Comparison of ENCODE assay signal across 1 cellular context in the genomic region with DNA sequence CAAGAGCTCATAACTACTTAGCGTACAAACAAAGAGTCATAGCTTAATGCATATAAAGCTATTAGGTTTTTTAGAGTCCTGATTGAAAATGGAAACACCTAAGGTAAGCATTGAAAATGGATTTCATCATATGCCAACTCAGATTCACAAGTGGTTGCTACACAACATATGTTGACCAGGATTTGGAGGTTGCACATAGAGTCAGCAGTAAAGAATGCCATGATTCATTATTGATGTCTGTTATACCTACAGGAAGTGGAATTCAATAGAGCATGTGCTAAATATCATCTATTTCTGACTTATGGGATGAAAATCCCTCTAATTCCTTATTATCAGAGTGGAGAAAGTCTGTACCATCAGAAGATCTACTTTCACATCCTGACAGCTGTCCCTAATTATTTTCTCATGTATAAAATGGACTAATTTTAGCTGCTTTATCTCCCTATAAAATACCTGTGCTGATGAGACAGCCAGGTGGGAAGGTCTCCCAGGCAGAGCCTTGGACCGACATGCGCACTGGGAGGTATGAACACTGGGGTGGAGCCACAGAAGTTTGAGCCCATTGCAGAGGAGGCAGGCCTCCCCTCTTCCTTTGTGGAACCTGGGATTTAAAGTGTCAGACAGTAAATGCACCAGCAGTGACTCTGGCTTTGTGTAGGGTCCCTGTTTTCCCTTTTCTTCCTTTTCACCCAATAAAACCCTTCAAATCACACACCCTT.
TF ChIP-seq lines count a peak whose summit lies in the region.

No MANE protein-coding gene starts in this region.

TF ChIP-seq in SK-N-SH treated with all-trans-retinoic acid at 6 μM for 48 hours, 23 proteins besides CTCF, POLR2A, EP300 and RAD21 (continued from another document):
- TF ChIP-seq, protein P1, sequence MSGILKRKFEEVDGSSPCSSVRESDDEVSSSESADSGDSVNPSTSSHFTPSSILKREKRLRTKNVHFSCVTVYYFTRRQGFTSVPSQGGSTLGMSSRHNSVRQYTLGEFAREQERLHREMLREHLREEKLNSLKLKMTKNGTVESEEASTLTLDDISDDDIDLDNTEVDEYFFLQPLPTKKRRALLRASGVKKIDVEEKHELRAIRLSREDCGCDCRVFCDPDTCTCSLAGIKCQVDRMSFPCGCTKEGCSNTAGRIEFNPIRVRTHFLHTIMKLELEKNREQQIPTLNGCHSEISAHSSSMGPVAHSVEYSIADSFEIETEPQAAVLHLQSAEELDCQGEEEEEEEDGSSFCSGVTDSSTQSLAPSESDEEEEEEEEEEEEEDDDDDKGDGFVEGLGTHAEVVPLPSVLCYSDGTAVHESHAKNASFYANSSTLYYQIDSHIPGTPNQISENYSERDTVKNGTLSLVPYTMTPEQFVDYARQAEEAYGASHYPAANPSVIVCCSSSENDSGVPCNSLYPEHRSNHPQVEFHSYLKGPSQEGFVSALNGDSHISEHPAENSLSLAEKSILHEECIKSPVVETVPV (CRISPR knock-in tag; IDR thresholded peaks at IDR 0.05) = no peak
- TF ChIP-seq CSDC2 (CRISPR knock-in tag; IDR thresholded peaks at IDR 0.05) = 0 out of 2 replicates have a peak, but pooled peaks have one; percentile 54
- TF ChIP-seq TSHZ2 (CRISPR knock-in tag; IDR thresholded peaks at IDR 0.05) = no peak
- no peak for TF ChIP-seq ZFP3 (CRISPR knock-in tag; IDR thresholded peaks at IDR 0.05)
- TF ChIP-seq ZNF565 (CRISPR knock-in tag; conservative IDR thresholded peaks at IDR 0.05; ENCODE audit: low read depth) = no peak
- no peak for TF ChIP-seq ZC3H10 (CRISPR knock-in tag; IDR thresholded peaks at IDR 0.05)
